ENCODE assay signal across 1 cellular context in genomic region chr3:142963266-142964149, GRCh38.
A peak's percentile ranks its signal among the peaks of the same experiment; 100 is the strongest.
TF ChIP-seq lines count a peak whose summit lies in the region.

TSS of gene PAQR9 (minus strand) at chr3:142963674. CDS start at chr3:142963336, 338 bp downstream.

TF ChIP-seq in HepG2, 621 proteins besides CTCF, POLR2A, EP300 and RAD21 (continued from another document and continues in another):
- TF ChIP-seq ARID5B (CRISPR knock-in tag; IDR thresholded peaks at IDR 0.05) (peak; percentile 35; the same call in 1 of the 2 replicates), RFX1 (IDR thresholded peaks at IDR 0.05) (no peak), E2F5 (CRISPR knock-in tag; conservative IDR thresholded peaks at IDR 0.05) (0 out of 2 replicates have a peak, but pooled peaks have one; percentile 29), NFAT5 (CRISPR knock-in tag; IDR thresholded peaks at IDR 0.05) (no peak; the same call in 1 of the 2 replicates), MEF2D (CRISPR knock-in tag; IDR thresholded peaks at IDR 0.05) (no peak), MIER3 (CRISPR knock-in tag; IDR thresholded peaks at IDR 0.05; ENCODE audit: borderline replicate concordance) (peak; percentile 16; the same call in 1 of the 2 replicates), ISX (CRISPR knock-in tag; conservative IDR thresholded peaks at IDR 0.05) (no peak), KLF16 (CRISPR knock-in tag; IDR thresholded peaks at IDR 0.05) (no peak), AHR (CRISPR knock-in tag; IDR thresholded peaks at IDR 0.05) (no peak), ZFP90 (CRISPR knock-in tag; IDR thresholded peaks at IDR 0.05; ENCODE audit: borderline replicate concordance) (0 out of 2 replicates have a peak, but pooled peaks have one; percentile 82), KLF13 (CRISPR knock-in tag; IDR thresholded peaks at IDR 0.05) (no peak), ZNF629 (CRISPR knock-in tag; conservative IDR thresholded peaks at IDR 0.05) (no peak), ZNF549 (CRISPR knock-in tag; IDR thresholded peaks at IDR 0.05) (no peak), ZNF430 (CRISPR knock-in tag; IDR thresholded peaks at IDR 0.05) (no peak), ATF6 (CRISPR knock-in tag; conservative IDR thresholded peaks at IDR 0.05) (no peak), ZSCAN12 (CRISPR knock-in tag; IDR thresholded peaks at IDR 0.05) (no peak), ZNF572 (CRISPR knock-in tag; IDR thresholded peaks at IDR 0.05) (no peak), NFE2 (CRISPR knock-in tag; IDR thresholded peaks at IDR 0.05) (no peak), GPBP1L1 (CRISPR knock-in tag; IDR thresholded peaks at IDR 0.05) (no peak), ZNF550 (CRISPR knock-in tag; IDR thresholded peaks at IDR 0.05; ENCODE audit: borderline replicate concordance) (no peak), ZNF619 (CRISPR knock-in tag; IDR thresholded peaks at IDR 0.05) (no peak), SIX4 (CRISPR knock-in tag; IDR thresholded peaks at IDR 0.05) (no peak), ZNF24 (IDR thresholded peaks at IDR 0.05) (no peak), ZNF7 (CRISPR knock-in tag; IDR thresholded peaks at IDR 0.05) (no peak), SPEN (CRISPR knock-in tag; IDR thresholded peaks at IDR 0.05; ENCODE audit: low read depth) (0 out of 2 replicates have a peak, but pooled peaks have one; percentile 42), MLX (CRISPR knock-in tag; IDR thresholded peaks at IDR 0.05) (no peak), RARA (CRISPR knock-in tag; IDR thresholded peaks at IDR 0.05) (no peak; the same call in 1 of the 2 replicates), ELF4 (CRISPR knock-in tag; IDR thresholded peaks at IDR 0.05; ENCODE audit: borderline replicate concordance) (no peak), ZNF615 (CRISPR knock-in tag; IDR thresholded peaks at IDR 0.05; ENCODE audit: borderline replicate concordance) (no peak), ZNF782 (CRISPR knock-in tag; IDR thresholded peaks at IDR 0.05; ENCODE audit: borderline replicate concordance) (no peak), EED (CRISPR knock-in tag; IDR thresholded peaks at IDR 0.05) (no peak), ZNF768 (CRISPR knock-in tag; IDR thresholded peaks at IDR 0.05) (0 out of 2 replicates have a peak, but pooled peaks have one; percentile 20), ZNF574 (CRISPR knock-in tag; IDR thresholded peaks at IDR 0.05) (peak; percentile 72), BHLHE40 (IDR thresholded peaks at IDR 0.05; ENCODE audit: low read length) (no peak)
- TF ChIP-seq, protein P1, sequence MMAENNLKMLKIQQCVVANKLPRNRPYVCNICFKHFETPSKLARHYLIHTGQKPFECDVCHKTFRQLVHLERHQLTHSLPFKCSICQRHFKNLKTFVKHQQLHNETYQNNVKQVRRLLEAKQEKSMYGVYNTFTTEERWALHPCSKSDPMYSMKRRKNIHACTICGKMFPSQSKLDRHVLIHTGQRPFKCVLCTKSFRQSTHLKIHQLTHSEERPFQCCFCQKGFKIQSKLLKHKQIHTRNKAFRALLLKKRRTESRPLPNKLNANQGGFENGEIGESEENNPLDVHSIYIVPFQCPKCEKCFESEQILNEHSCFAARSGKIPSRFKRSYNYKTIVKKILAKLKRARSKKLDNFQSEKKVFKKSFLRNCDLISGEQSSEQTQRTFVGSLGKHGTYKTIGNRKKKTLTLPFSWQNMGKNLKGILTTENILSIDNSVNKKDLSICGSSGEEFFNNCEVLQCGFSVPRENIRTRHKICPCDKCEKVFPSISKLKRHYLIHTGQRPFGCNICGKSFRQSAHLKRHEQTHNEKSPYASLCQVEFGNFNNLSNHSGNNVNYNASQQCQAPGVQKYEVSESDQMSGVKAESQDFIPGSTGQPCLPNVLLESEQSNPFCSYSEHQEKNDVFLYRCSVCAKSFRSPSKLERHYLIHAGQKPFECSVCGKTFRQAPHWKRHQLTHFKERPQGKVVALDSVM (CRISPR knock-in tag; IDR thresholded peaks at IDR 0.05): 0 out of 2 replicates have a peak, but pooled peaks have one; percentile 21
- TF ChIP-seq, protein P2, sequence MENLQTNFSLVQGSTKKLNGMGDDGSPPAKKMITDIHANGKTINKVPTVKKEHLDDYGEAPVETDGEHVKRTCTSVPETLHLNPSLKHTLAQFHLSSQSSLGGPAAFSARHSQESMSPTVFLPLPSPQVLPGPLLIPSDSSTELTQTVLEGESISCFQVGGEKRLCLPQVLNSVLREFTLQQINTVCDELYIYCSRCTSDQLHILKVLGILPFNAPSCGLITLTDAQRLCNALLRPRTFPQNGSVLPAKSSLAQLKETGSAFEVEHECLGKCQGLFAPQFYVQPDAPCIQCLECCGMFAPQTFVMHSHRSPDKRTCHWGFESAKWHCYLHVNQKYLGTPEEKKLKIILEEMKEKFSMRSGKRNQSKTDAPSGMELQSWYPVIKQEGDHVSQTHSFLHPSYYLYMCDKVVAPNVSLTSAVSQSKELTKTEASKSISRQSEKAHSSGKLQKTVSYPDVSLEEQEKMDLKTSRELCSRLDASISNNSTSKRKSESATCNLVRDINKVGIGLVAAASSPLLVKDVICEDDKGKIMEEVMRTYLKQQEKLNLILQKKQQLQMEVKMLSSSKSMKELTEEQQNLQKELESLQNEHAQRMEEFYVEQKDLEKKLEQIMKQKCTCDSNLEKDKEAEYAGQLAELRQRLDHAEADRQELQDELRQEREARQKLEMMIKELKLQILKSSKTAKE (CRISPR knock-in tag; IDR thresholded peaks at IDR 0.05; ENCODE audit: borderline replicate concordance): 0 out of 2 replicates have a peak, but pooled peaks have one; percentile 26
